ENCODE assay signal across 8 cellular contexts in genomic region chr16:21953541-21953902, GRCh38. TPM values are rescaled to one million over a fixed set of nuclear protein-coding genes. Genes with fewer than 3 reads are reported as not detected.
DNase-seq lines count a peak whose midpoint lies in the region; ATAC-seq, FAIRE-seq and TF ChIP-seq lines count a peak whose summit lies in the region.

No MANE protein-coding gene starts in this region.

- H3K4me3 ChIP-seq in Jurkat, Clone E6-1 (ENCODE audit: low read length) = peak overlapping the region; percentile 91
- H3K4me3 ChIP-seq in colonic mucosa = peak overlapping the region; percentile 72
- H3K4me3 ChIP-seq in muscle layer of duodenum (ENCODE audit: low read depth in 1 of 2, low read length in 2 of 2) = peak overlapping the region; percentile 91 to 99

- ATAC-seq in HG03520 (IDR thresholded peaks at IDR 0.05; ENCODE audit: unreplicated experiment) = no peak

- H3K9ac ChIP-seq in colonic mucosa (ENCODE audit: low read depth in 2 of 2, low read length in 2 of 2) = peak overlapping the region; percentile 95 to 99

- DNase-seq in NCI-H146 (lab: John Stamatoyannopoulos, UW) (peak; percentile 62), NCI-H146 treated with DMSO at 0.1 percent for 48 hours (lab: John Stamatoyannopoulos, UW; ENCODE audit: unreplicated experiment) (no peak), colonic mucosa (no peak), HTR-8/SVneo (ENCODE audit: insufficient read length, low spot score) (no peak), putamen (ENCODE audit: low spot score) (no peak)
- no peak for DNase-seq in Jurkat, Clone E6-1 (ENCODE audit: low read depth, low spot score)

- peaks cover 11% of the 10 kb centered on the region for H3K36me3 ChIP-seq in colonic mucosa
- H3K36me3 ChIP-seq in muscle layer of duodenum (ENCODE audit: control insufficient read depth in 1 of 2, insufficient read depth in 2 of 2, low read length in 2 of 2) = peaks cover 15 to 25% of the 10 kb centered on the region in 2 donors

- intact Hi-C loops in colonic mucosa (cut with DNase I) = loop anchor here (5.0 kb wide), 2 partner anchors 124 to 234 kb away; no protein-coding TSS in a partner anchor

- H3K4me1 ChIP-seq in colonic mucosa (peaks cover 11% of the 10 kb centered on the region), muscle layer of duodenum (ENCODE audit: control insufficient read depth in 1 of 2, insufficient read depth in 2 of 2, low read length in 2 of 2) (peaks cover 14 to 41% of the 10 kb centered on the region in 2 donors)

- H3K9me3 ChIP-seq in colonic mucosa = no peaks in the 10 kb centered on the region
- no peaks in the 10 kb centered on the region for H3K9me3 ChIP-seq in muscle layer of duodenum (ENCODE audit: control insufficient read depth in 1 of 2, low read length in 2 of 2)

- H3K27ac ChIP-seq in colonic mucosa (peak overlapping the region; percentile 91), muscle layer of duodenum (ENCODE audit: low read length) (peak overlapping the region; percentile 96)

- no peak for TF ChIP-seq CTCF in colonic mucosa (IDR thresholded peaks at IDR 0.05)

- no peaks in the 10 kb centered on the region for H3K27me3 ChIP-seq in colonic mucosa
- no peaks in the 10 kb centered on the region for H3K27me3 ChIP-seq in muscle layer of duodenum (ENCODE audit: low read depth, low read length)

- FAIRE-seq in HTR-8/SVneo (lab: Jason Lieb, UNC) = no peak

RNA-seq across cellular contexts. Expression of gene UQCRC2, which starts 0.4 kb away (rescaled TPM):
- polyA plus RNA-seq in Jurkat, Clone E6-1 (2012; ENCODE audit: insufficient read depth, insufficient read length) = 315 TPM
- total RNA-seq in colonic mucosa = 100 to 1,000 TPM; 477 to 641 TPM

RNA-seq across cellular contexts. Expression of gene PDZD9, which starts 47.4 kb away (rescaled TPM):
- not detected for polyA plus RNA-seq in Jurkat, Clone E6-1 (2012; ENCODE audit: insufficient read depth, insufficient read length)
- not detected for total RNA-seq in colonic mucosa

RNA-seq across cellular contexts. Expression of gene MOSMO, which starts 54.4 kb away (rescaled TPM):
- 5.1 TPM for polyA plus RNA-seq in Jurkat, Clone E6-1 (2012; ENCODE audit: insufficient read depth, insufficient read length)
- 1 to 10 TPM; 6.4 to 9.2 TPM for total RNA-seq in colonic mucosa
